In the genomic region with DNA sequence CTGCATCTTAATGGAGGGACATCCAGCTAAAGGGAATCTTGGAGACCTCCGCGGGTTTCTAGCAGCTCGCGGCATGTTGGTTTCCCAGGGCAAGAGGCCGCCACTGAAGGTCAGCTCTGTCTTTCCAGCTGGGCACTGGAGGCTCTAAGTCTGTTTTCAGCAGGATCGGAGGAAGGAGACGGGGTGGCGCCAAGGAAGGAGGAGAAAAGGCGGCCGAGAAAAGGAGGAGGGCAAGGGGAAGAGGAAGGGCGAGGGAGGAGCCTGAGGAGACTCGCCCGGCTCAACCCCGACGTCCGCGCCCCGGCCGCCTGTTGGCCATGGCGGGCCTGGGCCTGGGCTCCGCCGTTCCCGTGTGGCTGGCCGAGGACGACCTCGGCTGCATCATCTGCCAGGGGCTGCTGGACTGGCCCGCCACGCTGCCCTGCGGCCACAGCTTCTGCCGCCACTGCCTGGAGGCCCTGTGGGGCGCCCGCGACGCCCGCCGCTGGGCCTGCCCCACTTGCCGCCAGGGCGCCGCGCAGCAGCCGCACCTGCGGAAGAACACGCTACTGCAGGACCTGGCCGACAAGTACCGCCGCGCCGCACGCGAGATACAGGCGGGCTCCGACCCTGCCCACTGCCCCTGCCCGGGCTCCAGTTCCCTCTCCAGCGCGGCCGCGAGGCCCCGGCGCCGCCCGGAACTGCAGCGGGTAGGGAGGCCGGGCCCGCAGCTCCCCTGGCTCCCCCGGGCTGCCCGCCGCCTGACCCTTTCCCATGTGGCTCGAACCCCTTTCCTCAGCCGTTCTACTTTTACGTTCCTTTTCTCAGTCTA, we compare ENCODE assay signal across 8 cellular contexts. TPM values are rescaled to one million over a fixed set of nuclear protein-coding genes. Genes with fewer than 3 reads are reported as not detected.
A peak's percentile ranks its signal among the peaks of the same experiment; 100 is the strongest.
DNase-seq lines count a peak whose midpoint lies in the region; ATAC-seq and TF ChIP-seq lines count a peak whose summit lies in the region.

Gene RNF135 (plus strand): TSS at position 283 of the 811 bp plus-strand sequence. CDS start 35 bp downstream, at position 318.

- peak; percentile 28 to 83 (median 56) for DNase-seq in CD4-positive, CD25-positive, alpha-beta regulatory T cell
- DNase-seq in HS-27A (ENCODE audit: low read depth) (peak; percentile 50), SJSA1 (ENCODE audit: low read depth in 1 of 2, low spot score in 2 of 2) (peak; percentile 93 to 96), glomerular visceral epithelial cell (ENCODE audit: extremely low spot score) (peak; percentile 92), osteoblast (ENCODE audit: insufficient read length, low spot score, missing footprints) (peak; percentile 99), tibial artery (peak; percentile 91 to 94)

- intact Hi-C loops in tibial artery (cut with DNase I; ENCODE audit: low total_unique reads): loop anchor here (5.0 kb wide), 1 partner anchor 41 kb away; no protein-coding TSS in a partner anchor

- H3K27me3 Mint-ChIP-seq in CD4-positive, CD25-positive, alpha-beta regulatory T cell: peaks cover 13% of the 10 kb centered on the region
- H3K27me3 Mint-ChIP-seq in activated naive CD8-positive, alpha-beta T cell: peaks cover 8% of the 10 kb centered on the region

- peak within 1 kb of the TSS; percentile 55 for H3K27ac ChIP-seq in CD4-positive, CD25-positive, alpha-beta regulatory T cell (ENCODE audit: insufficient read depth, low read length, poor library complexity, severe bottlenecking)
- H3K27ac ChIP-seq in SJSA1: peak within 1 kb of the TSS; percentile 92
- peak within 1 kb of the TSS; percentile 74 for H3K27ac ChIP-seq in osteoblast (ENCODE audit: low read depth, low read length)
- peak within 1 kb of the TSS; percentile 93 to 98 for H3K27ac ChIP-seq in tibial artery

- peaks cover 22 to 44% (median 32%) of the 10 kb centered on the region in 4 donors for H3K4me1 Mint-ChIP-seq in CD4-positive, CD25-positive, alpha-beta regulatory T cell
- H3K4me1 Mint-ChIP-seq in activated naive CD8-positive, alpha-beta T cell (ENCODE audit: low read depth): peaks cover 20% of the 10 kb centered on the region

- ATAC-seq in CD4-positive, CD25-positive, alpha-beta regulatory T cell (ENCODE audit: low read depth in 2 of 2): peak; percentile 79 to 86
- ATAC-seq in GM19395 (IDR thresholded peaks at IDR 0.05; ENCODE audit: unreplicated experiment): peak; percentile 63

- peaks cover 9% of the 10 kb centered on the region for H3K36me3 Mint-ChIP-seq in CD4-positive, CD25-positive, alpha-beta regulatory T cell
- H3K36me3 Mint-ChIP-seq in activated naive CD8-positive, alpha-beta T cell: peaks cover 3% of the 10 kb centered on the region

- H3K4me2 ChIP-seq in osteoblast (ENCODE audit: insufficient read depth, low read length): peak within 1 kb of the TSS; percentile 92

- H3K4me3 ChIP-seq in CD4-positive, CD25-positive, alpha-beta regulatory T cell (ENCODE audit: low read depth, low read length): peak within 1 kb of the TSS; percentile 93
- peak within 1 kb of the TSS; percentile 83 for H3K4me3 ChIP-seq in SJSA1
- peak within 1 kb of the TSS; percentile 83 for H3K4me3 ChIP-seq in osteoblast (ENCODE audit: insufficient read depth, low read length)
- peak within 1 kb of the TSS; percentile 79 to 99 for H3K4me3 ChIP-seq in tibial artery

- H3K4me3 Mint-ChIP-seq in CD4-positive, CD25-positive, alpha-beta regulatory T cell: peak within 1 kb of the TSS; percentile 96 to 100 (median 98)
- peak within 1 kb of the TSS; percentile 93 for H3K4me3 Mint-ChIP-seq in activated naive CD8-positive, alpha-beta T cell

- peaks cover 35% of the 10 kb centered on the region for H3K79me2 ChIP-seq in osteoblast (ENCODE audit: insufficient read depth, low read length)

- peaks cover 0 to 4% (median 0%) of the 10 kb centered on the region in 7 donors for H3K9me3 Mint-ChIP-seq in CD4-positive, CD25-positive, alpha-beta regulatory T cell
- H3K9me3 Mint-ChIP-seq in activated naive CD8-positive, alpha-beta T cell (ENCODE audit: low read depth): no peaks in the 10 kb centered on the region

- H3K9me3 ChIP-seq in CD4-positive, CD25-positive, alpha-beta regulatory T cell (ENCODE audit: control insufficient read depth in 2 of 2, low read length in 2 of 2): no peaks in the 10 kb centered on the region
- H3K9me3 ChIP-seq in SJSA1 (replicated peaks) (no peaks in the 10 kb centered on the region), osteoblast (ENCODE audit: low read depth, low read length) (no peaks in the 10 kb centered on the region), tibial artery (no peaks in the 10 kb centered on the region)

- no peaks in the 10 kb centered on the region for H3K27me3 ChIP-seq in CD4-positive, CD25-positive, alpha-beta regulatory T cell (ENCODE audit: control insufficient read depth, insufficient read depth, low read length)
- H3K27me3 ChIP-seq in SJSA1 (replicated peaks): no peaks in the 10 kb centered on the region
- H3K27me3 ChIP-seq in osteoblast (ENCODE audit: insufficient read depth, low read length): no peaks in the 10 kb centered on the region
- no peaks in the 10 kb centered on the region for H3K27me3 ChIP-seq in tibial artery

- peaks cover 12% of the 10 kb centered on the region for H3K4me1 ChIP-seq in CD4-positive, CD25-positive, alpha-beta regulatory T cell (ENCODE audit: control insufficient read depth, insufficient read depth, low read length, poor library complexity, severe bottlenecking)
- H3K4me1 ChIP-seq in SJSA1 (replicated peaks) (peaks cover 20% of the 10 kb centered on the region), osteoblast (ENCODE audit: insufficient read depth, low read length) (peaks cover 5% of the 10 kb centered on the region), tibial artery (peaks cover 0 to 16% (median 11%) of the 10 kb centered on the region in 4 donors)

- H3K36me3 ChIP-seq in CD4-positive, CD25-positive, alpha-beta regulatory T cell (ENCODE audit: control insufficient read depth, insufficient read depth, low read length): no peaks in the 10 kb centered on the region
- peaks cover 29% of the 10 kb centered on the region for H3K36me3 ChIP-seq in SJSA1
- peaks cover 2% of the 10 kb centered on the region for H3K36me3 ChIP-seq in osteoblast (ENCODE audit: insufficient read depth, low read length)
- H3K36me3 ChIP-seq in tibial artery: peaks cover 0 to 9% (median 7%) of the 10 kb centered on the region in 3 donors

- peak within 1 kb of the TSS; percentile 96 for H2AFZ ChIP-seq in osteoblast (ENCODE audit: low read length)

- H3K27ac Mint-ChIP-seq in CD4-positive, CD25-positive, alpha-beta regulatory T cell: peak within 1 kb of the TSS; percentile 84 to 97 (median 91)
- peak within 1 kb of the TSS; percentile 89 for H3K27ac Mint-ChIP-seq in activated naive CD8-positive, alpha-beta T cell

- peaks cover 3% of the 10 kb centered on the region for H4K20me1 ChIP-seq in osteoblast (ENCODE audit: insufficient read depth, low read length)

- TF ChIP-seq CTCF in osteoblast (IDR thresholded peaks at IDR 0.05; ENCODE audit: extremely low read depth, low read depth, low read length) (no peak), tibial artery (IDR thresholded peaks at IDR 0.05) (peak; percentile 45 to 72)

RNA-seq across cellular contexts. Expression of gene RNF135, which starts in this region (rescaled TPM):
- 3.8 TPM for total RNA-seq in CD4-positive, CD25-positive, alpha-beta regulatory T cell
- polyA plus RNA-seq in CD4-positive, CD25-positive, alpha-beta regulatory T cell: 10 to 100 TPM in 3 of 4 donors, 1 to 10 TPM in 1; 9.4 to 17.8 (median 11.3) TPM
- 14.6 and 19.0 TPM in 2 replicates for total RNA-seq in SJSA1 (2014; rRNA removed; shearing (Covaris generic))
- total RNA-seq in osteoblast: 10.6 and 11.2 TPM in 2 replicates

Comparison
In these comparisons a context has a peak if more than half of its experiments do, and no peak if none do; other contexts are left out.
1. Peak in every context shown above with its lines: DNase-seq, ATAC-seq, H3K4me3 ChIP-seq and H3K27ac ChIP-seq.